14 cellular contexts compared by ENCODE assay signal in the genomic region with DNA sequence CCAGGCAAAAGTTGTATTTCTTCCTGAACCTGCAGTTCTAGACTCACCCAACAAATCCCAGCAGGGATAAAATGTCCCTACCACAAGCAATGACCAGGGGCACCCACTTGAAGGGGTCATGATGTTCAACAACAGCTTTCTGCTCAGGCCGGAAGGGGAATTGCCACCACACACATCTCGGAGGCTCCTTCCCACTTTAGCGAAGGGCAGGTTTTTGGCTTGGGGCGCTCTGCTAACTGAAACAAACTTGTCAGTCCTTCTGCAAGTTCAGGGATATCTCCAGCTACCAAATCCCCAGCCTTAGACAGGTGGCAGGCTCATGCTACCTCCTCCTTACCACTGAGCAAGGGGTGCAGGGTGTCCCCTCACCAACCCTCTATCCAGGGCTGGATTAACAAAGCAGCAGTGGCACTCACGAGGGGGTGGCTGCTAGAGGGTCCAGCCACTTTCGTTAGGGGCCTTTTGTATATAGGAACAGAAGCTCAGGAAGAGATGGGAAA. TPM values are rescaled to one million over a fixed set of nuclear protein-coding genes. Genes with fewer than 3 reads are reported as not detected.
DNase-seq lines count a peak whose midpoint lies in the region; ATAC-seq and TF ChIP-seq lines count a peak whose summit lies in the region.
"Had no signal": no experiment of that assay in that cellular context is flagged by ENCODE, and none has a peak within 500 bp of the region (broad histone marks: within the 10 kb centered on the region; RNA-seq: fewer than 3 reads in every experiment).

No MANE protein-coding gene starts in this region.

- no peak for TF ChIP-seq POLR2A in body of pancreas (IDR thresholded peaks at IDR 0.05)
- no peak for TF ChIP-seq POLR2A in testis (IDR thresholded peaks at IDR 0.05)

- H3K27me3 Mint-ChIP-seq in activated T-cell treated with anti-CD3 and anti-CD28 coated beads, Interleukin-2, amount 50 U/mL, for 72 hours (ENCODE audit: low read depth) = peaks cover 65% of the 10 kb centered on the region
- peaks cover 53 to 73% (median 69%) of the 10 kb centered on the region in 3 donors for H3K27me3 Mint-ChIP-seq in naive B cell

- H3F3A ChIP-seq in PC-3 (ENCODE audit: low read length, unreplicated experiment) = no peaks in the 10 kb centered on the region

- POLR2A ChIA-PET in PC-3 (lab: Charles Lee; ENCODE audit: unreplicated experiment) = no interaction called here

- peaks cover 22% of the 10 kb centered on the region for H3K4me1 ChIP-seq in body of pancreas
- peaks cover 9% of the 10 kb centered on the region for H3K4me1 ChIP-seq in testis
- no peaks in the 10 kb centered on the region for H3K4me1 ChIP-seq in PC-3 (ENCODE audit: insufficient read depth, low read length)

- H3K4me1 Mint-ChIP-seq in activated T-cell treated with anti-CD3 and anti-CD28 coated beads, Interleukin-2, amount 50 U/mL, for 72 hours (ENCODE audit: low read depth) = no peaks in the 10 kb centered on the region
- peaks cover 5 to 7% (median 5%) of the 10 kb centered on the region in 3 donors for H3K4me1 Mint-ChIP-seq in naive B cell

- H3K4me3 Mint-ChIP-seq in activated T-cell treated with anti-CD3 and anti-CD28 coated beads, Interleukin-2, amount 50 U/mL, for 72 hours = peak overlapping the region; percentile 59
- peak overlapping the region; percentile 52 to 88 (median 76) for H3K4me3 Mint-ChIP-seq in naive B cell

- no peak for ATAC-seq in activated T-cell treated with anti-CD3 and anti-CD28 coated beads, Interleukin-2, amount 50 U/mL, for 72 hours (replicated peaks in 1 of 2)
- ATAC-seq in body of pancreas = no peak
- no peak for ATAC-seq in naive B cell (ENCODE audit: low read depth in 2 of 2)
- ATAC-seq in PC-3 = no peak; the same call in 1 of the 2 replicates

- 31 to 48% methylated on average over 2 to 6 of the region's 6 CpGs for WGBS in body of pancreas, 2 donors
- 43 to 48% methylated on average over 6 of the region's 6 CpGs for WGBS in testis, 2 donors

- H3K27ac Mint-ChIP-seq in activated T-cell treated with anti-CD3 and anti-CD28 coated beads, Interleukin-2, amount 50 U/mL, for 72 hours = no peak overlapping the region
- no peak overlapping the region for H3K27ac Mint-ChIP-seq in naive B cell

- H3K4me3 ChIP-seq in body of pancreas (no peak overlapping the region), testis (peak overlapping the region; percentile 65 to 78), PC-3 (ENCODE audit: low read length) (no peak overlapping the region)

- H3K9me3 Mint-ChIP-seq in activated T-cell treated with anti-CD3 and anti-CD28 coated beads, Interleukin-2, amount 50 U/mL, for 72 hours = no peaks in the 10 kb centered on the region
- H3K9me3 Mint-ChIP-seq in naive B cell = no peaks in the 10 kb centered on the region

- H3K27me3 ChIP-seq in body of pancreas (peaks cover 0 to 21% of the 10 kb centered on the region in 2 donors), testis (no peaks in the 10 kb centered on the region), PC-3 (ENCODE audit: low read length) (peaks cover 79% of the 10 kb centered on the region)

- intact Hi-C loops in body of pancreas (cut with DNase I) (no loop called here), testis (cut with DNase I; ENCODE audit: low total_unique reads) (loop anchor here (10.0 kb wide), 1 partner anchor 112 kb away; no protein-coding TSS in a partner anchor), PC-3 (cut with micrococcal nuclease) (no loop called here)

- no peak overlapping the region for H3K4me2 ChIP-seq in PC-3 (ENCODE audit: low read length)

- H3K9me2 ChIP-seq in PC-3 (replicated peaks; ENCODE audit: low read length) = no peaks in the 10 kb centered on the region

- TF ChIP-seq CTCF in body of pancreas (IDR thresholded peaks at IDR 0.05) (no peak), testis (IDR thresholded peaks at IDR 0.05) (no peak), PC-3 (conservative IDR thresholded peaks at IDR 0.05; ENCODE audit: low read depth, low read length) (no peak)

- H3K9me3 ChIP-seq in body of pancreas (no peaks in the 10 kb centered on the region), testis (no peaks in the 10 kb centered on the region), PC-3 (ENCODE audit: low read length) (no peaks in the 10 kb centered on the region)
- H3K9me3 ChIP-seq: neutrophil had no signal

- CTCF ChIA-PET in PC-3 (lab: Charles Lee) = no interaction called here

- H3K36me3 Mint-ChIP-seq in activated T-cell treated with anti-CD3 and anti-CD28 coated beads, Interleukin-2, amount 50 U/mL, for 72 hours (ENCODE audit: insufficient read depth in 2 of 2) = peaks cover 1 to 2% of the 10 kb centered on the region in 2 donors
- no peaks in the 10 kb centered on the region for H3K36me3 Mint-ChIP-seq in naive B cell

- H3K27ac ChIP-seq in body of pancreas (peak overlapping the region; percentile 49 to 70 (median 53)), testis (peak overlapping the region; percentile 85 to 94), PC-3 (ENCODE audit: low read length) (no peak overlapping the region)
- H3K27ac ChIP-seq: brain microvascular endothelial cell, neutrophil had no signal

- no peak overlapping the region for H3K9ac ChIP-seq in PC-3 (ENCODE audit: low read length)

- H2AFZ ChIP-seq in PC-3 (ENCODE audit: low read length) = no peak overlapping the region

- H4K20me1 ChIP-seq in PC-3 (ENCODE audit: low read length) = no peaks in the 10 kb centered on the region

- BruUV-seq in PC-3 (replicated peaks; lab: Mats Ljungman, UMichigan) = no TSS peak

- no peak for DNase-seq in activated T-cell treated with anti-CD3 and anti-CD28 coated beads, Interleukin-2, amount 50 U/mL, for 72 hours
- DNase-seq in activated T-cell treated with anti-CD3 and anti-CD28 coated beads, Interleukin-2, amount 50 U/mL, for 1 hour = no peak
- DNase-seq in body of pancreas (no peak), naive B cell (no peak), testis (no peak), hippocampal formation (lab: John Stamatoyannopoulos, UW) (no peak), mesenteric fat pad (ENCODE audit: low spot score) (no peak), PC-3 (no peak)
- DNase-seq: ACHN; activated CD8-positive, alpha-beta memory T cell treated with anti-CD3 and anti-CD28 coated beads for 24 hours; brain microvascular endothelial cell; DMS79 treated with DMSO at 0.1 percent for 48 hours; NCI-H187 treated with DMSO at 0.1 percent for 48 hours had no signal

- no peaks in the 10 kb centered on the region for H3K36me3 ChIP-seq in body of pancreas (replicated peaks in 1 of 2; ENCODE audit: insufficient read depth in 1 of 2, low read depth in 2 of 2)
- no peaks in the 10 kb centered on the region for H3K36me3 ChIP-seq in testis (ENCODE audit: low read depth, missing control alignments)
- no peaks in the 10 kb centered on the region for H3K36me3 ChIP-seq in PC-3 (ENCODE audit: low read depth, low read length)
- H3K36me3 ChIP-seq: brain microvascular endothelial cell, neutrophil had no signal

- no peaks in the 10 kb centered on the region for H3K79me2 ChIP-seq in PC-3 (ENCODE audit: low read length)

RNA-seq across cellular contexts. Expression of a gene that starts 2.2 kb away (rescaled TPM):
- total RNA-seq in activated T-cell treated with anti-CD3 and anti-CD28 coated beads, Interleukin-2, amount 50 U/mL, for 72 hours = not detected
- total RNA-seq in body of pancreas (10 to 100 TPM; 10.6 to 18.8 TPM), testis (10 to 100 TPM; 33.6 to 41.6 TPM), mesenteric fat pad (107 TPM), PC-3 (2014; rRNA removed) (not detected in 2 replicates)
- polyA plus RNA-seq in naive B cell (ENCODE audit: low read depth in 6 of 6) (under 1 TPM in 2 of 6 donors, not detected in 4; 0.04 to 0.09 TPM), testis (ENCODE audit: insufficient read depth, low read depth, low replicate concordance) (16.5 TPM)

Comparison
In these comparisons a context has a peak if more than half of its experiments do, and no peak if none do; other contexts are left out.
1. H3K4me3 ChIP-seq: peak in testis (2 of 2); none in body of pancreas (0 of 2) and PC-3 (single experiment).
2. RNA of a gene that starts 2.2 kb away (total RNA-seq): 107 TPM in mesenteric fat pad (single experiment), 33.6 to 41.6 TPM in testis and 10.6 to 18.8 TPM in body of pancreas; not detected in activated T-cell treated with anti-CD3 and anti-CD28 coated beads, Interleukin-2, amount 50 U/mL, for 72 hours and not detected in PC-3; every median in the first group is over 10 times any median in the second.